8 cellular contexts compared by ENCODE assay signal in the genomic region with DNA sequence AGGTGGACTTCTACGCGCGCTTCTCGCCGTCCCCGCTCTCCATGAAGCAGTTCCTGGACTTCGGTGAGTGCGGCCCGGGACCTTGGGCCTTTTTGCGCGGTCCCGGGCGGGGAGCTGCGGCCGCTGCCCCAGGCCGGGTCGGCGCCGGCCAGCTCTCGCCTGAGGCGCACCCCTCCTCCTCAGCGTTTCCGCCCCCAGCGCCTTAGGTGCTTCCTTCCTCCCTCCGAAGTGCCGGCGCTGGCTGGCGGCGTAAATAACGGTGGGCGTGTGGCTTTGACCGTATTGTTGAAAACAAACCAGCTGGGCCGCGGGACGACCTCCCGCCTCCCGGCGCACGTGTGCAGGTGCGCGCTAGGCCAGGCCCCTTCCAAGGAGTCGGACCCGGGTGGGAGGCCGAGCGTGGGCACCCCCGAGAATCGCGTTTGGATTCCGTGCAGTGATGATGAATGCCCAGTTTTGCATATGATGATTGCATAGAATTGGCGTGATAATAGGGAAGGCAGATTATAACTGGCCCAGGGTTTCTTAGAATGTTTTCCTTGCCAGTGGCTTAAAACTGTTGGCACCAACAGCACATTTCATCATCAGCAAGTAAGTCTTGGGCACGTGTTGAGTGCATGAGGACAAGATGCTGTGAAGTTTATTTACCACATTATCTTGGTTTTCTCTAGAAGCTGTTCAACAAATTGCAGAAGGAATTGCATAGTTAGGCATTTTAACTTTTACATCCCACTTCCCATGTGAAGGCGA. TPM values are rescaled to one million over a fixed set of nuclear protein-coding genes. Genes with fewer than 3 reads are reported as not detected.
DNase-seq lines count a peak whose midpoint lies in the region; ATAC-seq and TF ChIP-seq lines count a peak whose summit lies in the region.

No MANE protein-coding gene starts in this region.

- H3K27ac Mint-ChIP-seq in activated T-helper 17 cell treated with anti-CD3 and anti-CD28 coated beads, Interleukin-2, amount 50 U/mL, for 72 hours: peak overlapping the region; percentile 97

- peaks cover 94% of the 10 kb centered on the region for H3K36me3 Mint-ChIP-seq in activated T-helper 17 cell treated with anti-CD3 and anti-CD28 coated beads, Interleukin-2, amount 50 U/mL, for 72 hours (ENCODE audit: low read depth)

- no peak for TF ChIP-seq CTCF in fibroblast of villous mesenchyme (IDR thresholded peaks at IDR 0.05; ENCODE audit: insufficient read depth, low read depth, low read length)

- peak overlapping the region; percentile 72 for H3K27ac ChIP-seq in temporal lobe (ENCODE audit: low read depth, low read length)

- peak overlapping the region; percentile 86 for H3K4me3 ChIP-seq in fibroblast of villous mesenchyme (ENCODE audit: low read depth, low read length)

- DNase-seq in COR-L47 (lab: John Stamatoyannopoulos, UW) (peak; percentile 67), fibroblast of villous mesenchyme (ENCODE audit: low read depth) (peak; percentile 73), nucleus accumbens (lab: John Stamatoyannopoulos, UW) (peak in 30 of 56 donors; percentile 5 to 53 (median 22))

- no peaks in the 10 kb centered on the region for H3K27me3 Mint-ChIP-seq in activated T-helper 17 cell treated with anti-CD3 and anti-CD28 coated beads, Interleukin-2, amount 50 U/mL, for 72 hours

- ATAC-seq in GM19463 (IDR thresholded peaks at IDR 0.05; ENCODE audit: unreplicated experiment) (peak; percentile 63), HG03565 (IDR thresholded peaks at IDR 0.05; ENCODE audit: unreplicated experiment) (peak; percentile 57)
- ATAC-seq in activated T-helper 17 cell treated with anti-CD3 and anti-CD28 coated beads, Interleukin-2, amount 50 U/mL, for 72 hours (replicated peaks): peak; percentile 67

- peak overlapping the region; percentile 91 for H3K4me3 Mint-ChIP-seq in activated T-helper 17 cell treated with anti-CD3 and anti-CD28 coated beads, Interleukin-2, amount 50 U/mL, for 72 hours

- H3K9me3 Mint-ChIP-seq in activated T-helper 17 cell treated with anti-CD3 and anti-CD28 coated beads, Interleukin-2, amount 50 U/mL, for 72 hours: no peaks in the 10 kb centered on the region

- peaks cover 26% of the 10 kb centered on the region for H3K4me1 Mint-ChIP-seq in activated T-helper 17 cell treated with anti-CD3 and anti-CD28 coated beads, Interleukin-2, amount 50 U/mL, for 72 hours

TF ChIP-seq in PFSK-1, 5 proteins besides CTCF, POLR2A, EP300 and RAD21:
- TF ChIP-seq POLR2AphosphoS5 (IDR thresholded peaks at IDR 0.05; ENCODE audit: low read depth, low read length) (no peak), SIN3A (IDR thresholded peaks at IDR 0.05; ENCODE audit: borderline replicate concordance, insufficient read depth, low read length) (peak; percentile 84; the same call in 1 of the 2 replicates), FOXP2 (optimal IDR thresholded peaks at IDR 0.05; ENCODE audit: borderline replicate concordance, extremely low read depth, extremely low read length, insufficient read depth) (peak; percentile 89)

RNA-seq across cellular contexts. Expression of a gene that starts 0.6 kb away (rescaled TPM):
- polyA plus RNA-seq in PFSK-1 (2012; ENCODE audit: insufficient read length, low read depth): 4.5 TPM
- 10 to 100 TPM; 43.9 to 95.8 TPM for total RNA-seq in activated T-helper 17 cell treated with anti-CD3 and anti-CD28 coated beads, Interleukin-2, amount 50 U/mL, for 72 hours
- total RNA-seq in fibroblast of villous mesenchyme (9.1 and 10.3 TPM in 2 replicates), temporal lobe (6.9 TPM)

Comparison
In these comparisons a context has a peak if more than half of its experiments do, and no peak if none do; other contexts are left out.
1. Peak in every context shown above with its lines: DNase-seq, ATAC-seq, H3K4me3 ChIP-seq and H3K27ac ChIP-seq.
2. DNase-seq: peak in every context shown above with its lines; median percentile 73 in fibroblast of villous mesenchyme; 67 in COR-L47; 22 in nucleus accumbens.